8 cellular contexts compared by ENCODE assay signal in genomic region chr18:36187138-36187825, GRCh38. TPM values are rescaled to one million over a fixed set of nuclear protein-coding genes. Genes with fewer than 3 reads are reported as not detected.
DNase-seq lines count a peak whose midpoint lies in the region; ATAC-seq, FAIRE-seq and TF ChIP-seq lines count a peak whose summit lies in the region.

Gene MOCOS (plus strand): TSS chr18:36187497. CDS start chr18:36187540, 43 bp downstream.

- no peaks in the 10 kb centered on the region for H3K9me3 ChIP-seq in cardiac muscle cell (ENCODE audit: low read depth)
- peaks cover 9% of the 10 kb centered on the region for H3K9me3 ChIP-seq in trophoblast cell (ENCODE audit: insufficient read depth, low read depth, low read length)

- peak within 1 kb of the TSS; percentile 93 for H3K4me2 ChIP-seq in trophoblast cell (ENCODE audit: low read length)

- FAIRE-seq in RCC 7860 (lab: Jason Lieb, UNC): no peak

- H4K8ac ChIP-seq in trophoblast cell (ENCODE audit: low read depth, low read length): peak within 1 kb of the TSS; percentile 31

- no peaks in the 10 kb centered on the region for H3K9me3 Mint-ChIP-seq in activated naive CD8-positive, alpha-beta T cell (ENCODE audit: low read depth)

- H3K27me3 ChIP-seq in cardiac muscle cell (peaks cover 68% of the 10 kb centered on the region), trophoblast cell (ENCODE audit: insufficient read depth, low read length) (peaks cover 24% of the 10 kb centered on the region)

- H3K23ac ChIP-seq in trophoblast cell (ENCODE audit: low read length): no peak within 1 kb of the TSS

- no peak within 1 kb of the TSS for H3K27ac Mint-ChIP-seq in activated naive CD8-positive, alpha-beta T cell

- H4K12ac ChIP-seq in trophoblast cell (ENCODE audit: low read depth, low read length): no peak within 1 kb of the TSS

- H3K27ac ChIP-seq in cardiac muscle cell (no peak within 1 kb of the TSS), trophoblast cell (ENCODE audit: low read depth, low read length) (no peak within 1 kb of the TSS)

- peaks cover 15% of the 10 kb centered on the region for H3K4me1 Mint-ChIP-seq in activated naive CD8-positive, alpha-beta T cell (ENCODE audit: low read depth)

- H3K4me3 Mint-ChIP-seq in activated naive CD8-positive, alpha-beta T cell: peak within 1 kb of the TSS; percentile 85

- DNase-seq in 8988T: peak; percentile 92
- peak; percentile 24 for DNase-seq in RCC 7860 (ENCODE audit: low spot score)
- peak; percentile 72 to 81 for DNase-seq in cardiac muscle cell (ENCODE audit: low read depth in 1 of 2, low spot score in 1 of 2)
- peak; percentile 83 to 85 for DNase-seq in trophoblast cell
- no peak for DNase-seq in NCI-H187 (lab: John Stamatoyannopoulos, UW)

- H2AK5ac ChIP-seq in trophoblast cell (ENCODE audit: low read length): no peak within 1 kb of the TSS

- no peaks in the 10 kb centered on the region for H3K4me1 ChIP-seq in cardiac muscle cell (ENCODE audit: low read depth)
- H3K4me1 ChIP-seq in trophoblast cell (ENCODE audit: control insufficient read depth in 1 of 2, insufficient read depth in 2 of 2, low read length in 2 of 2): peaks cover 5 to 11% of the 10 kb centered on the region in 2 experiments

- H3K4me3 ChIP-seq in cardiac muscle cell (peak within 1 kb of the TSS; percentile 37), trophoblast cell (ENCODE audit: low read depth, low read length) (peak within 1 kb of the TSS; percentile 75)

- no peak within 1 kb of the TSS for H3K9ac ChIP-seq in trophoblast cell (ENCODE audit: low read length)

- H2AFZ ChIP-seq in trophoblast cell (ENCODE audit: insufficient read depth, low read length, poor library complexity): peak within 1 kb of the TSS; percentile 37

- ATAC-seq in GM18519 (IDR thresholded peaks at IDR 0.05; ENCODE audit: low FRiP score, unreplicated experiment) (peak; percentile 61), HG03045 (IDR thresholded peaks at IDR 0.05; ENCODE audit: unreplicated experiment) (peak; percentile 90)

- peaks cover 3% of the 10 kb centered on the region for H3K79me1 ChIP-seq in trophoblast cell (ENCODE audit: low read length)

- no peaks in the 10 kb centered on the region for H3K36me3 ChIP-seq in cardiac muscle cell
- no peaks in the 10 kb centered on the region for H3K36me3 ChIP-seq in trophoblast cell (ENCODE audit: control insufficient read depth in 1 of 2, insufficient read depth in 2 of 2, low read length in 2 of 2)

- peaks cover 23% of the 10 kb centered on the region for H3K27me3 Mint-ChIP-seq in activated naive CD8-positive, alpha-beta T cell

- H2BK12ac ChIP-seq in trophoblast cell (ENCODE audit: low read length): no peak within 1 kb of the TSS

- no peak within 1 kb of the TSS for H2BK5ac ChIP-seq in trophoblast cell (ENCODE audit: low read depth, low read length, poor library complexity)

- H3K14ac ChIP-seq in trophoblast cell (ENCODE audit: low read length): no peak within 1 kb of the TSS

- H3K18ac ChIP-seq in trophoblast cell (ENCODE audit: low read length): no peak within 1 kb of the TSS

- no peak within 1 kb of the TSS for H2BK120ac ChIP-seq in trophoblast cell (ENCODE audit: insufficient read depth, low read length, poor library complexity)

- no peak for TF ChIP-seq CTCF in cardiac muscle cell (IDR thresholded peaks at IDR 0.05; ENCODE audit: low read depth, low read length)

- H3K4ac ChIP-seq in trophoblast cell (ENCODE audit: low read depth, low read length): no peak within 1 kb of the TSS

- H3K79me2 ChIP-seq in trophoblast cell (ENCODE audit: control insufficient read depth, insufficient read depth, low read length, poor library complexity): no peaks in the 10 kb centered on the region

- no peak within 1 kb of the TSS for H4K91ac ChIP-seq in trophoblast cell (ENCODE audit: low read depth, low read length)

- H3K36me3 Mint-ChIP-seq in activated naive CD8-positive, alpha-beta T cell: no peaks in the 10 kb centered on the region

- no CpG with 5 or more reads among the region's 71 CpGs for WGBS in trophoblast cell (ENCODE audit: extremely low coverage, insufficient coverage, insufficient read length)

RNA-seq across cellular contexts. Expression of gene MOCOS, which starts in this region (rescaled TPM):
- total RNA-seq in cardiac muscle cell: 0.60 and 0.85 TPM in 2 replicates
- polyA plus RNA-seq in cardiac muscle cell: 0.27 and 0.74 TPM in 2 replicates
- 0.70 and 0.89 TPM in 2 replicates for polyA plus RNA-seq in trophoblast cell (2013)

Comparison
In these comparisons a context has a peak if more than half of its experiments do, and no peak if none do; other contexts are left out.
1. Peak in DNase-seq and H3K4me3 ChIP-seq in cardiac muscle cell; RNA of the gene not detected or under 1 TPM.
2. DNase-seq: peak in 8988T (single experiment), RCC 7860 (single experiment) and trophoblast cell (2 of 2); none in NCI-H187 (0 of 2).